Comparison of ENCODE assay signal across 17 cellular contexts in genomic region chrX:52495545-52496418, GRCh38. TPM values are rescaled to one million over a fixed set of nuclear protein-coding genes. Genes with fewer than 3 reads are reported as not detected.
"Had no signal": no experiment of that assay in that cellular context is flagged by ENCODE, and none has a peak within 500 bp of the region (broad histone marks: within the 10 kb centered on the region; RNA-seq: fewer than 3 reads in every experiment).

Gene XAGE1A, plus strand, starts transcription at chrX:52495808. Its CDS starts 1,554 bp downstream, at chrX:52497362.

RNA-seq across cellular contexts. Expression of gene XAGE1A, which starts in this region (rescaled TPM):
- total RNA-seq: cerebellum, dermis blood vessel endothelial cell, dorsolateral prefrontal cortex, endothelial cell of umbilical vein, epithelial cell of proximal tubule, esophagus squamous epithelium, gastrocnemius medialis, glomerular endothelial cell, heart right ventricle, kidney epithelial cell, left cardiac atrium, left ventricle myocardium inferior, liver, lung microvascular endothelial cell, mesenteric fat pad, mesothelial cell of epicardium, mucosa of gallbladder had no signal
